In genomic region chr12:92224685-92225331, GRCh38 we compare ENCODE assay signal across 1 cellular context.
TF ChIP-seq lines count a peak whose summit lies in the region.

No MANE protein-coding gene starts in this region.

TF ChIP-seq in K562, 482 proteins besides CTCF, POLR2A, EP300 and RAD21 (continued from another document and continues in another):
- TF ChIP-seq ARID4B (CRISPR knock-in tag; IDR thresholded peaks at IDR 0.05), result no peak
- no peak for TF ChIP-seq THRA (IDR thresholded peaks at IDR 0.05)
- no peak for TF ChIP-seq U2AF2 (optimal IDR thresholded peaks at IDR 0.05; ENCODE audit: low read depth, low read length)
- TF ChIP-seq GTF2F1 (IDR thresholded peaks at IDR 0.05; ENCODE audit: low read depth, low read length), result no peak
- TF ChIP-seq ZNF639 (CRISPR knock-in tag; conservative IDR thresholded peaks at IDR 0.05 in 1 of 2, IDR thresholded peaks at IDR 0.05 in 1 of 2), result no peak
- TF ChIP-seq FOXJ3 (CRISPR knock-in tag; IDR thresholded peaks at IDR 0.05), result no peak
- TF ChIP-seq CBFA2T3 (IDR thresholded peaks at IDR 0.05), result peak; percentile 76
- 0 out of 4 replicates have a peak, but pooled peaks of 1 of the 2 experiments have one; percentile 24 for TF ChIP-seq MAZ (CRISPR knock-in tag; conservative IDR thresholded peaks at IDR 0.05 in 1 of 2, IDR thresholded peaks at IDR 0.05 in 1 of 2)
- 0 out of 2 replicates have a peak, but pooled peaks have one; percentile 33 for TF ChIP-seq TAL1 (IDR thresholded peaks at IDR 0.05)
- no peak for TF ChIP-seq NFIX (CRISPR knock-in tag; IDR thresholded peaks at IDR 0.05; ENCODE audit: low read depth)
- TF ChIP-seq SETDB1 (IDR thresholded peaks at IDR 0.05; ENCODE audit: low read length), result no peak
- TF ChIP-seq CGGBP1 (CRISPR knock-in tag; IDR thresholded peaks at IDR 0.05), result no peak
- no peak for TF ChIP-seq THAP12 (CRISPR knock-in tag; IDR thresholded peaks at IDR 0.05)
- TF ChIP-seq ZNF174 (CRISPR knock-in tag; IDR thresholded peaks at IDR 0.05), result no peak
- TF ChIP-seq HMBOX1 (IDR thresholded peaks at IDR 0.05), result peak; percentile 81; the same call in 1 of the 2 replicates
- TF ChIP-seq TGIF2 (CRISPR knock-in tag; IDR thresholded peaks at IDR 0.05), result no peak
- peak; percentile 92 for TF ChIP-seq ATF3 (IDR thresholded peaks at IDR 0.05)
- TF ChIP-seq ATF3 (CRISPR knock-in tag; conservative IDR thresholded peaks at IDR 0.05), result no peak; the same call in 1 of the 2 replicates
- TF ChIP-seq RFX1 (IDR thresholded peaks at IDR 0.05), result no peak
- no peak for TF ChIP-seq ZNF668 (CRISPR knock-in tag; IDR thresholded peaks at IDR 0.05)
- no peak for TF ChIP-seq DIDO1 (tag; IDR thresholded peaks at IDR 0.05; ENCODE audit: low read depth)
- TF ChIP-seq NR2F6 (CRISPR knock-in tag; IDR thresholded peaks at IDR 0.05), result no peak
- no peak for TF ChIP-seq ZNF583 (CRISPR knock-in tag; IDR thresholded peaks at IDR 0.05)
- peak; percentile 11 for TF ChIP-seq CXXC5 (CRISPR knock-in tag; IDR thresholded peaks at IDR 0.05)
- peak; percentile 74 for TF ChIP-seq CEBPG (CRISPR knock-in tag; IDR thresholded peaks at IDR 0.05)
- peak in 1 of 2 experiments; percentile 63; a peak in 1 of 4 replicates for TF ChIP-seq CEBPG (tag; conservative IDR thresholded peaks at IDR 0.05 in 1 of 2, IDR thresholded peaks at IDR 0.05 in 1 of 2)
- no peak for TF ChIP-seq E4F1 (CRISPR knock-in tag; IDR thresholded peaks at IDR 0.05; ENCODE audit: borderline replicate concordance)
- TF ChIP-seq RBM14 (IDR thresholded peaks at IDR 0.05; ENCODE audit: borderline replicate concordance, insufficient read depth, low read depth, low read length), result no peak
- TF ChIP-seq TAF15 (IDR thresholded peaks at IDR 0.05; ENCODE audit: low read depth, low read length), result no peak
- no peak for TF ChIP-seq KDM5B (IDR thresholded peaks at IDR 0.05; ENCODE audit: insufficient replicate concordance, low read depth, low read length)
- peak; percentile 42 to 67; a peak in 3 of 4 replicates for TF ChIP-seq TRIM24 (IDR thresholded peaks at IDR 0.05)
- TF ChIP-seq PKNOX1 (IDR thresholded peaks at IDR 0.05), result peak; percentile 26; the same call in 1 of the 2 replicates
- TF ChIP-seq GMEB1 (CRISPR knock-in tag; IDR thresholded peaks at IDR 0.05), result no peak
- no peak for TF ChIP-seq ZNF518B (CRISPR knock-in tag; IDR thresholded peaks at IDR 0.05)
- no peak for TF ChIP-seq SRSF3 (IDR thresholded peaks at IDR 0.05; ENCODE audit: insufficient read depth, low read length)
- 0 out of 2 replicates have a peak, but pooled peaks have one; percentile 11 for TF ChIP-seq SOX6 (IDR thresholded peaks at IDR 0.05)
